11 cellular contexts compared by ENCODE assay signal in the genomic region with DNA sequence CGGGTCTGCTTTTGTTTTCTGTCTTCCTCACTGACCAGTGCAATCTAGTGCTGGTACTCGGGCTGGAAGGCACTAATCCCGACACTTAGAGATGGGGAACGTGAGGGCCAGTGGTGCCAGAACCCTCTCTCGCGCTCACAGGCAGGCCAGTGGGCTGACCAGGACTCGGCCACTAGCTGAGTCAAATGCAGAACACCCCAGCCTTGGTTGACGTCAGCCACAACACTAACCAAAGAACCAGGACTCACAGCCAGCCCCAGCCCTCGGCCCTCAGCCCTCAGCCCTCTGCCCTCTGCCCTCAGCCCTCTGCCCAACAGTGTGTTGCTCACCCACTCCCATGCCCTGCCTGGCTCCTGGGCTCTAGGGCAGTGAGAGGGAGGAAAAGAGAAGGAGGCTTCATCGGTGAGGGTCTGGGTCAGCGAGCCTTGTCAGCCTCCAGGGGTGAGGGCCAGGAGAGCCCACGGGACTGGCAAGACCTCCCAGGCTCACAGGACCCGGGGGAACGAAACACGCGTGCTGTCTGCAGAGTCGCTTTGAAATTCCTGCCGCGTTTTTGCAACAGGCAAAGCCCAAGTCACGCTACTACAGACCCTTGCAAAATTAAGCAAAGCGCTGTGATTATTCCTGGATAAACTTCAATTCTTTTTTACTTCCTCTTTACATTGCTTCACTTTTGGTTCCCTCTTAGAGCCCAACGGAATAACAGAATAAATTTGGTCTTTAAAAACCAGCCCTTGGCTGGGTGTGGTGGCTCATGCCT. TPM values are rescaled to one million over a fixed set of nuclear protein-coding genes. Genes with fewer than 3 reads are reported as not detected.
A peak's percentile ranks its signal among the peaks of the same experiment; 100 is the strongest.
DNase-seq lines count a peak whose midpoint lies in the region; ATAC-seq and TF ChIP-seq lines count a peak whose summit lies in the region.
"Had no signal": no experiment of that assay in that cellular context is flagged by ENCODE, and none has a peak within 500 bp of the region (broad histone marks: within the 10 kb centered on the region; RNA-seq: fewer than 3 reads in every experiment).

No MANE protein-coding gene starts in this region.

- H3K36me3 ChIP-seq in WERI-Rb-1: no peaks in the 10 kb centered on the region
- H3K36me3 ChIP-seq in heart right ventricle: peaks cover 0 to 26% (median 0%) of the 10 kb centered on the region in 9 donors
- peaks cover 0 to 3% (median 2%) of the 10 kb centered on the region in 3 donors for H3K36me3 ChIP-seq in skeletal muscle tissue (ENCODE audit: control insufficient read depth in 3 of 3, insufficient read depth in 3 of 3, low read length in 3 of 3)

- peak; percentile 53 to 74 (median 62) for ATAC-seq in heart right ventricle
- ATAC-seq in GM18858 (IDR thresholded peaks at IDR 0.05; ENCODE audit: unreplicated experiment): no peak
- no peak for ATAC-seq in esophagus mucosa
- no peak for ATAC-seq in HG02970 (IDR thresholded peaks at IDR 0.05; ENCODE audit: low FRiP score, unreplicated experiment)

- 49% methylated on average over 22 of the region's 22 CpGs for WGBS in heart right ventricle, 2 donors

- peak overlapping the region; percentile 43 to 78 (median 68) for H3K9ac ChIP-seq in skeletal muscle tissue (ENCODE audit: low read depth in 1 of 3, low read length in 3 of 3)

- peak overlapping the region; percentile 37 for H3K4me3 ChIP-seq in WERI-Rb-1 (ENCODE audit: low read depth, low read length)
- peak overlapping the region in 9 of 10 donors; percentile 27 to 53 (median 44) for H3K4me3 ChIP-seq in heart right ventricle
- H3K4me3 ChIP-seq in skeletal muscle tissue (ENCODE audit: low read length in 3 of 3): peak overlapping the region; percentile 65 to 82 (median 70)

- H3K27ac ChIP-seq in WERI-Rb-1 (no peak overlapping the region), heart right ventricle (peak overlapping the region; percentile 18 to 72 (median 40)), skeletal muscle tissue (ENCODE audit: low read depth, low read length) (peak overlapping the region; percentile 63)

- H3K9me3 ChIP-seq in WERI-Rb-1 (ENCODE audit: severe bottlenecking) (no peaks in the 10 kb centered on the region), heart right ventricle (no peaks in the 10 kb centered on the region), skeletal muscle tissue (ENCODE audit: control insufficient read depth in 3 of 3, low read length in 3 of 3) (no peaks in the 10 kb centered on the region)

- intact Hi-C loops in heart right ventricle (cut with DNase I): no loop called here

- DNase-seq in GF-D8 (lab: John Stamatoyannopoulos, UW) (peak; percentile 75), WERI-Rb-1 (no peak), heart right ventricle (peak; percentile 47 to 49), NCI-H345 treated with DMSO at 0.1 percent for 48 hours (lab: John Stamatoyannopoulos, UW; ENCODE audit: unreplicated experiment) (no peak)
- DNase-seq: activated naive CD4-positive, alpha-beta T cell treated with anti-CD3 and anti-CD28 coated beads for 36 hours; NCI-H1417 treated with DMSO at 0.1 percent for 48 hours; small intestine had no signal

- TF ChIP-seq CTCF in WERI-Rb-1 (IDR thresholded peaks at IDR 0.05; ENCODE audit: low read depth, low read length) (no peak), heart right ventricle (IDR thresholded peaks at IDR 0.05) (no peak)

- peaks cover 0 to 46% (median 21%) of the 10 kb centered on the region in 9 donors for H3K4me1 ChIP-seq in heart right ventricle
- peaks cover 18 to 43% (median 28%) of the 10 kb centered on the region in 3 donors for H3K4me1 ChIP-seq in skeletal muscle tissue (ENCODE audit: control insufficient read depth in 3 of 3, insufficient read depth in 3 of 3, low read length in 3 of 3)

- H3K27me3 ChIP-seq in WERI-Rb-1 (ENCODE audit: insufficient read depth, low read depth, severe bottlenecking): no peaks in the 10 kb centered on the region
- peaks cover 0 to 9% (median 0%) of the 10 kb centered on the region in 7 donors for H3K27me3 ChIP-seq in heart right ventricle
- no peaks in the 10 kb centered on the region for H3K27me3 ChIP-seq in skeletal muscle tissue (ENCODE audit: control insufficient read depth in 3 of 3, insufficient read depth in 3 of 3, low read length in 3 of 3)

RNA-seq across cellular contexts. Expression of gene KIAA0930, which starts 27.5 kb away (rescaled TPM):
- total RNA-seq in heart right ventricle (10 to 100 TPM; 12.2 to 48.3 (median 16.9) TPM), skeletal muscle tissue (6.8 TPM), esophagus mucosa (45.4 TPM)
- 10 to 100 TPM in 1 of 2 donors, 1 to 10 TPM in 1; 9.1 to 16.2 TPM for polyA plus RNA-seq in heart right ventricle

RNA-seq across cellular contexts. Expression of gene NUP50, which starts 49.4 kb away (rescaled TPM):
- total RNA-seq in heart right ventricle (10 to 100 TPM; 10.7 to 21.2 (median 15.3) TPM), skeletal muscle tissue (19.8 TPM), esophagus mucosa (67.8 TPM)
- polyA plus RNA-seq in heart right ventricle: 10 to 100 TPM in 1 of 2 donors, 1 to 10 TPM in 1; 5.7 to 11.4 TPM

Comparison
In these comparisons a context has a peak if more than half of its experiments do, and no peak if none do; other contexts are left out.
1. DNase-seq: peak in GF-D8 (single experiment) and heart right ventricle (2 of 2); none in WERI-Rb-1 (single experiment) and NCI-H345 treated with DMSO at 0.1 percent for 48 hours (single experiment).
2. ATAC-seq: peak in heart right ventricle (8 of 8); none in GM18858 (single experiment), esophagus mucosa (single experiment) and HG02970 (single experiment).
3. Peak in every context shown above with its lines, with median percentiles within 50 percentile points of each other: H3K4me3 ChIP-seq.